In genomic region chr2:189444322-189444721, GRCh38 we compare ENCODE assay signal across 8 cellular contexts. TPM values are rescaled to one million over a fixed set of nuclear protein-coding genes. Genes with fewer than 3 reads are reported as not detected.
DNase-seq lines count a peak whose midpoint lies in the region; ATAC-seq and TF ChIP-seq lines count a peak whose summit lies in the region.

No MANE protein-coding gene starts in this region.

- in situ Hi-C loops in GM13976 (cut with MboI; ENCODE audit: low sequenced_read_pairs, unreplicated experiment) (no loop called here), G401 (cut with HindIII; ENCODE audit: low sequenced_read_pairs) (no loop called here)

- ATAC-seq in GM21367 (IDR thresholded peaks at IDR 0.05; ENCODE audit: unreplicated experiment): peak; percentile 26
- peak; percentile 31 for ATAC-seq in HG03442 (IDR thresholded peaks at IDR 0.05; ENCODE audit: unreplicated experiment)

- peak; percentile 31 for DNase-seq in GM13976 (ENCODE audit: low spot score)
- DNase-seq in choroid plexus epithelial cell (ENCODE audit: low read depth): peak; percentile 41
- no peak for DNase-seq in SHP77 treated with DMSO at 0.1 percent for 48 hours (lab: John Stamatoyannopoulos, UW)
- DNase-seq in pons (ENCODE audit: low spot score): no peak
- DNase-seq in DMS153 treated with DMSO at 0.1 percent for 48 hours (lab: John Stamatoyannopoulos, UW; ENCODE audit: unreplicated experiment): no peak
- no peak for DNase-seq in G401 (ENCODE audit: low spot score)

- TF ChIP-seq CTCF in GM13976 (IDR thresholded peaks at IDR 0.05; ENCODE audit: borderline replicate concordance, control extremely low read depth, extremely low read depth, insufficient read depth, missing control alignments): no peak
- TF ChIP-seq CTCF in choroid plexus epithelial cell (conservative IDR thresholded peaks at IDR 0.05; ENCODE audit: low read depth, low read length): no peak

- no peak overlapping the region for H3K4me3 ChIP-seq in choroid plexus epithelial cell (ENCODE audit: low read depth, low read length)

RNA-seq across cellular contexts. Expression of gene WDR75, which starts 3.0 kb away (rescaled TPM):
- 77.2 and 107 TPM in 2 replicates for total RNA-seq in G401 (2014; rRNA removed; shearing (Covaris generic))

Comparison
In these comparisons a context has a peak if more than half of its experiments do, and no peak if none do; other contexts are left out.
1. DNase-seq: peak in GM13976 (single experiment) and choroid plexus epithelial cell (single experiment); none in SHP77 treated with DMSO at 0.1 percent for 48 hours (single experiment), pons (single experiment), DMS153 treated with DMSO at 0.1 percent for 48 hours (single experiment) and G401 (single experiment).